Comparison of ENCODE assay signal across 1 cellular context in the genomic region with DNA sequence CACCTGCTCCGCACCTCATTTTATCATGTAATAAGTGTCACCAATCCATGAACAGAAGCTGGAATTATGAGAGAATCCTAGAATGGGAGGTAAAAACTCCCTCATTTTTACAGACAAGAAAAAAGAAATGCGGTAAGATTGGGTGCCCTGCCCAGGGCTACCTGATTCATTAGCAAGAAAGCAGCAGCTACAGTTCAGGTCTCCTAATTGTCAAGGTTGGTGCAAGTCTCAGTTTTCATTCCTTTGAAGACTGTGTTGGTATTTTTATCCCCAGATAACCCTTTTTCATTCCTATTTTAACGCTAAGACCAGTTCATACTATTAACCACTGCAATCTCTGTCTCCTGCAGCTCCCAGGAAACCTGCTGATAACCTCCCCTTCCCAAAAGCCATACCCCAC.
TF ChIP-seq lines count a peak whose summit lies in the region.

No MANE protein-coding gene starts in this region.

TF ChIP-seq in K562, 482 proteins besides CTCF, POLR2A, EP300 and RAD21:
- TF ChIP-seq U2AF2 (optimal IDR thresholded peaks at IDR 0.05; ENCODE audit: low read depth, low read length) (no peak), PYGO2 (tag; IDR thresholded peaks at IDR 0.05) (no peak), FOXP4 (CRISPR knock-in tag; IDR thresholded peaks at IDR 0.05; ENCODE audit: borderline replicate concordance) (no peak), ZNF165 (CRISPR knock-in tag; IDR thresholded peaks at IDR 0.05; ENCODE audit: borderline replicate concordance) (no peak), HMG20A (CRISPR knock-in tag; conservative IDR thresholded peaks at IDR 0.05) (no peak), RBM22 (IDR thresholded peaks at IDR 0.05; ENCODE audit: low read depth, low read length, poor library complexity, severe bottlenecking) (no peak), STAT5B (CRISPR knock-in tag; IDR thresholded peaks at IDR 0.05) (no peak)
